Comparison of ENCODE assay signal across 13 cellular contexts in genomic region chr11:117022526-117022925, GRCh38.
DNase-seq lines count a peak whose midpoint lies in the region; ATAC-seq, FAIRE-seq and TF ChIP-seq lines count a peak whose summit lies in the region.
"Had no signal": no experiment of that assay in that cellular context is flagged by ENCODE, and none has a peak within 500 bp of the region (broad histone marks: within the 10 kb centered on the region; RNA-seq: fewer than 3 reads in every experiment).

No MANE protein-coding gene starts in this region.

- FAIRE-seq in GM12878 (lab: Jason Lieb, UNC), result no peak
- FAIRE-seq: endothelial cell of umbilical vein had no signal

- H3K4me2 ChIP-seq in GM12878 (ENCODE audit: control insufficient read depth, insufficient read depth), result peak overlapping the region; percentile 46; the same call in 1 of the 2 replicates

- no peaks in the 10 kb centered on the region for H3K36me3 ChIP-seq in GM12878 (ENCODE audit: control insufficient read depth in 2 of 2, insufficient read depth in 2 of 2, low read length in 1 of 2)
- H3K36me3 ChIP-seq in aorta (ENCODE audit: control insufficient read depth in 1 of 2, insufficient read depth in 2 of 2, low read length in 1 of 2), result no peaks in the 10 kb centered on the region

- in situ Hi-C loops in GM12878 (cut with MboI), result no loop called here

- POLR2A ChIA-PET in GM12878 (lab: Charles Lee), result no interaction called here

- BruUV-seq in GM12878 (replicated peaks; lab: Mats Ljungman, UMichigan), result no TSS peak

- H3K27ac ChIP-seq in GM12878 (ENCODE audit: control insufficient read depth, insufficient read depth), result peak overlapping the region; percentile 53; the same call in 1 of the 2 replicates
- no peak overlapping the region for H3K27ac ChIP-seq in aorta (ENCODE audit: low read depth in 1 of 2, low read length in 2 of 2)

- no peak for TF ChIP-seq CTCF in GM12878 (IDR thresholded peaks at IDR 0.05 in 2 of 3, conservative IDR thresholded peaks at IDR 0.05 in 1 of 3; ENCODE audit: control insufficient read depth in 2 of 3, extremely low read depth in 1 of 3, insufficient read depth in 1 of 3, low read depth in 3 of 3, low read length in 3 of 3)

- no peaks in the 10 kb centered on the region for H3K27me3 Mint-ChIP-seq in activated T-cell treated with anti-CD3 and anti-CD28 coated beads, Interleukin-2, amount 50 U/mL, for 4 hours (ENCODE audit: low read depth)
- H3K27me3 Mint-ChIP-seq in stimulated activated memory B cell treated with anti-CD40 and anti-IgM and Interleukin-4, amounts not matched to agents 10 μg/mL and 1 μg/mL and 100 μg/mL, for 72 hours, result no peaks in the 10 kb centered on the region

- no peak overlapping the region for H3K4me3 ChIP-seq in Jurkat, Clone E6-1 (ENCODE audit: low read length)
- H3K4me3 ChIP-seq in GM12878 (no peak overlapping the region), aorta (ENCODE audit: low read length in 2 of 2) (no peak overlapping the region)

- RAD21 ChIA-PET in GM12878 (lab: Charles Lee; ENCODE audit: unreplicated experiment), result interaction anchor here (2.8 kb wide), 1 partner anchor 40 kb away, joined by 9 read pairs; no protein-coding TSS in a partner anchor

- peaks cover 63% of the 10 kb centered on the region for H3K4me1 ChIP-seq in GM12878 (ENCODE audit: control insufficient read depth, insufficient read depth, low read length)
- no peaks in the 10 kb centered on the region for H3K4me1 ChIP-seq in aorta (ENCODE audit: control insufficient read depth in 1 of 2, insufficient read depth in 2 of 2, low read length in 2 of 2)

- TF ChIP-seq RAD21 in GM12878 (IDR thresholded peaks at IDR 0.05; ENCODE audit: insufficient read depth, low read depth, low read length), result no peak

- no peak for DNase-seq in activated T-cell treated with anti-CD3 and anti-CD28 coated beads, Interleukin-2, amount 50 U/mL, for 4 hours
- no peak for DNase-seq in activated T-cell treated with anti-CD3 and anti-CD28 coated beads, Interleukin-2, amount 50 U/mL, for 48 hours
- peak; percentile 35 for DNase-seq in Jurkat, Clone E6-1 (ENCODE audit: low read depth, low spot score)
- DNase-seq in GM12878 (ENCODE audit: low read depth, low spot score) (peak; percentile 72), aorta (no peak), NCI-H146 (lab: John Stamatoyannopoulos, UW) (no peak), mesenteric fat pad (ENCODE audit: low spot score) (no peak)
- DNase-seq: DMS79; NCI-H1092; stimulated activated CD8-positive, alpha-beta memory T cell treated with anti-CD3 and anti-CD28 coated beads, Interleukin-4, amount 100 ng/mL, for 48 hours; T1000 had no signal

- intact Hi-C loops in GM12878 (cut with micrococcal nuclease; ENCODE audit: unreplicated experiment) (loop anchor here (1.0 to 5.0 kb wide), 3 partner anchors 40 to 74 kb away; no protein-coding TSS in a partner anchor), aorta (cut with DNase I) (no loop called here)

- H3K79me2 ChIP-seq in GM12878 (ENCODE audit: control insufficient read depth, insufficient read depth, low read length), result peaks cover 33% of the 10 kb centered on the region

- peak; percentile 36 to 38 for ATAC-seq in activated T-cell treated with anti-CD3 and anti-CD28 coated beads, Interleukin-2, amount 50 U/mL, for 4 hours
- ATAC-seq in GM12878 (peak; percentile 68), aorta (ENCODE audit: low FRiP score) (no peak)
- no peak for ATAC-seq in stimulated activated memory B cell treated with anti-CD40 and anti-IgM and Interleukin-4, amounts not matched to agents 10 μg/mL and 1 μg/mL and 100 μg/mL, for 72 hours

- H3K4me1 Mint-ChIP-seq in activated T-cell treated with anti-CD3 and anti-CD28 coated beads, Interleukin-2, amount 50 U/mL, for 4 hours (ENCODE audit: low read depth), result peaks cover 85% of the 10 kb centered on the region
- H3K4me1 Mint-ChIP-seq in stimulated activated memory B cell treated with anti-CD40 and anti-IgM and Interleukin-4, amounts not matched to agents 10 μg/mL and 1 μg/mL and 100 μg/mL, for 72 hours, result peaks cover 78% of the 10 kb centered on the region

- WGBS in GM12878 (ENCODE audit: insufficient coverage, insufficient replicate concordance, low lambda C conversion rate, missing lambda C conversion rate), result 0% methylated on average over 3 of the region's 3 CpGs
- WGBS in aorta, 2 donors, result 75 to 79% methylated on average over 3 of the region's 3 CpGs

- no peaks in the 10 kb centered on the region for H3K9me3 Mint-ChIP-seq in activated T-cell treated with anti-CD3 and anti-CD28 coated beads, Interleukin-2, amount 50 U/mL, for 4 hours
- no peaks in the 10 kb centered on the region for H3K9me3 Mint-ChIP-seq in stimulated activated memory B cell treated with anti-CD40 and anti-IgM and Interleukin-4, amounts not matched to agents 10 μg/mL and 1 μg/mL and 100 μg/mL, for 72 hours

- SMC1A ChIA-PET in GM12878 (lab: Charles Lee; ENCODE audit: uncharacterized antibody, unreplicated experiment), result interaction anchor here (0.9 kb wide), 1 partner anchor 40 kb away, joined by 3 read pairs; no protein-coding TSS in a partner anchor

- no peaks in the 10 kb centered on the region for H3K27me3 ChIP-seq in GM12878 (replicated peaks in 1 of 2; ENCODE audit: control insufficient read depth in 2 of 2, insufficient read depth in 2 of 2, low read length in 1 of 2)
- H3K27me3 ChIP-seq in aorta (ENCODE audit: control insufficient read depth in 1 of 2, insufficient read depth in 2 of 2, low read length in 1 of 2), result no peaks in the 10 kb centered on the region

- no peaks in the 10 kb centered on the region for H3K9me3 ChIP-seq in GM12878 (replicated peaks; ENCODE audit: control insufficient read depth, insufficient read depth, low read length)
- H3K9me3 ChIP-seq in aorta (ENCODE audit: control insufficient read depth, low read length), result no peaks in the 10 kb centered on the region

- CTCF ChIA-PET in GM12878 (lab: Yijun Ruan, JAX), result interaction anchor here (1.5 kb wide), 1 partner anchor 36 kb away, joined by 3 read pairs; no protein-coding TSS in a partner anchor

- peak overlapping the region; percentile 36 for H3K4me3 Mint-ChIP-seq in activated T-cell treated with anti-CD3 and anti-CD28 coated beads, Interleukin-2, amount 50 U/mL, for 4 hours
- no peak overlapping the region for H3K4me3 Mint-ChIP-seq in stimulated activated memory B cell treated with anti-CD40 and anti-IgM and Interleukin-4, amounts not matched to agents 10 μg/mL and 1 μg/mL and 100 μg/mL, for 72 hours

- no peaks in the 10 kb centered on the region; the same call in 1 of the 2 replicates for H4K20me1 ChIP-seq in GM12878 (ENCODE audit: control insufficient read depth, insufficient read depth)

- peak; percentile 60; a peak in 2 of 4 replicates for TF ChIP-seq EP300 in GM12878 (IDR thresholded peaks at IDR 0.05; ENCODE audit: borderline replicate concordance in 1 of 2, control insufficient read depth in 1 of 2, low read depth in 2 of 2, low read length in 2 of 2)

- peak overlapping the region; percentile 91 for H3K27ac Mint-ChIP-seq in stimulated activated memory B cell treated with anti-CD40 and anti-IgM and Interleukin-4, amounts not matched to agents 10 μg/mL and 1 μg/mL and 100 μg/mL, for 72 hours

- H3K36me3 Mint-ChIP-seq in activated T-cell treated with anti-CD3 and anti-CD28 coated beads, Interleukin-2, amount 50 U/mL, for 4 hours (ENCODE audit: insufficient read depth), result peaks cover 5% of the 10 kb centered on the region
- H3K36me3 Mint-ChIP-seq in stimulated activated memory B cell treated with anti-CD40 and anti-IgM and Interleukin-4, amounts not matched to agents 10 μg/mL and 1 μg/mL and 100 μg/mL, for 72 hours, result no peaks in the 10 kb centered on the region

- H3K9ac ChIP-seq in GM12878 (ENCODE audit: control insufficient read depth, insufficient read depth, low read length), result no peak overlapping the region

- no peak for TF ChIP-seq POLR2A in GM12878 (IDR thresholded peaks at IDR 0.05; ENCODE audit: low read depth, low read length)

- no peak overlapping the region for H2AFZ ChIP-seq in GM12878 (ENCODE audit: control insufficient read depth, low read depth, low read length)

TF ChIP-seq in GM12878, 131 proteins besides CTCF, POLR2A, EP300 and RAD21 (continues in another document):
- no peak for TF ChIP-seq SIN3A (IDR thresholded peaks at IDR 0.05; ENCODE audit: low read depth, low read length)
- no peak for TF ChIP-seq PRDM15 (CRISPR knock-in tag; IDR thresholded peaks at IDR 0.05)
- TF ChIP-seq RAD51 (IDR thresholded peaks at IDR 0.05), result no peak
- TF ChIP-seq MLLT1 (IDR thresholded peaks at IDR 0.05), result no peak

Comparison
In these comparisons a context has a peak if more than half of its experiments do, and no peak if none do; other contexts are left out.
1. ATAC-seq: peak in activated T-cell treated with anti-CD3 and anti-CD28 coated beads, Interleukin-2, amount 50 U/mL, for 4 hours (2 of 2) and GM12878 (single experiment); none in stimulated activated memory B cell treated with anti-CD40 and anti-IgM and Interleukin-4, amounts not matched to agents 10 μg/mL and 1 μg/mL and 100 μg/mL, for 72 hours (single experiment) and aorta (single experiment).
2. DNase-seq: peak in Jurkat, Clone E6-1 (single experiment) and GM12878 (single experiment); none in activated T-cell treated with anti-CD3 and anti-CD28 coated beads, Interleukin-2, amount 50 U/mL, for 4 hours (single experiment), activated T-cell treated with anti-CD3 and anti-CD28 coated beads, Interleukin-2, amount 50 U/mL, for 48 hours (0 of 2), aorta (0 of 2), NCI-H146 (single experiment) and mesenteric fat pad (single experiment).